29 cellular contexts compared by ENCODE assay signal in the genomic region with DNA sequence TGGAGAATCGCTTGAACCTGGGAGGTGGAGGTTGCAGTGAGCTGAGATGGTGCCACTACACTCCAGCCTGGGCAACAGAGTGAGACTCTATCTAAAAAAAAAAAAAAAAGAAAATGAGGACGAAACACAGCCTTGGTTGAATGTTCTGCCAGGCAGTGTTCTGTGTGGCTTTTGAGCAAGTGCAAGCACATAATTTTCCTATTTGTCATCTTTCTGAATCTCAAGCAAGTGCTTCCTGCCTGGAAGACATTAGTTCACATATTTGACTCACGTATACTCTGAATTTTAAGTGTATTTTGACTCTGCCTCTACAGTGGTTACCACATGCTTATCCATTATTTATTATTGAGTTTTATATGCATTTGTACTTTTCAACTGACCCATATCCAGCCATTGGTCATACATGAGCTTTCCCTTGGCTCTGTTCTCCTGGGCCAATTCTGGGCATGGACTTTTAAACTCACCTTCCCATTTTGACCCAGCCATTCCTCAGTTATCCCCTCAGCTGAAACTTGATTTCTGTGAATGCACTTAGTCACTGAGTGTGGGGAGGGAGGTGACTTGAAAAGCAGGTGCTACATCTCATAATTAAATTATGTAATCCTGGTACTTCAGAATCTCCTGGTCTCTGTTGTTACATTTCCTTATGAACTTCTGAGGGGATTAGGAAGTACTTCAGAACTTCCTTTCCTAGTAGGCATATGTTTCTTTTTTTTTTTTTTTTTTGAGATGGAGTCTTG. TPM values are rescaled to one million over a fixed set of nuclear protein-coding genes. Genes with fewer than 3 reads are reported as not detected.
DNase-seq lines count a peak whose midpoint lies in the region; ATAC-seq lines count a peak whose summit lies in the region.
"Had no signal": no experiment of that assay in that cellular context is flagged by ENCODE, and none has a peak within 500 bp of the region (broad histone marks: within the 10 kb centered on the region; RNA-seq: fewer than 3 reads in every experiment).

No MANE protein-coding gene starts in this region.

- peaks cover 14% of the 10 kb centered on the region for H3K27me3 Mint-ChIP-seq in T-helper 2 cell treated with Interferon-gamma antibody and Interleukin-4, amounts not matched to agents 5 μg/mL and 100 μg/mL, for 36 hours (ENCODE audit: low read depth)
- peaks cover 22% of the 10 kb centered on the region for H3K27me3 Mint-ChIP-seq in activated CD8-positive, alpha-beta memory T cell treated with anti-CD3 and anti-CD28 coated beads, Interleukin-2, amount 10 ng/mL, durations not matched to agents 7 days and 5 days

- H3K4me1 Mint-ChIP-seq in T-helper 2 cell treated with Interferon-gamma antibody and Interleukin-4, amounts not matched to agents 5 μg/mL and 100 μg/mL, for 36 hours (ENCODE audit: low read depth), result no peaks in the 10 kb centered on the region
- no peaks in the 10 kb centered on the region for H3K4me1 Mint-ChIP-seq in activated CD8-positive, alpha-beta memory T cell treated with anti-CD3 and anti-CD28 coated beads, Interleukin-2, amount 10 ng/mL, durations not matched to agents 7 days and 5 days
- H3K4me1 Mint-ChIP-seq: activated naive CD8-positive, alpha-beta T cell treated with anti-CD3 and anti-CD28 coated beads, Interleukin-2, amount 50 U/mL, for 24 hours; CD4-positive, CD25-positive, alpha-beta regulatory T cell; naive thymus-derived CD4-positive, alpha-beta T cell; stimulated activated naive B cell treated with anti-CD40 and anti-IgM and Interleukin-4, amounts not matched to agents 10 μg/mL and 1 μg/mL and 100 μg/mL, for 72 hours; T-helper 17 cell had no signal

- H3K36me3 Mint-ChIP-seq in T-helper 2 cell treated with Interferon-gamma antibody and Interleukin-4, amounts not matched to agents 5 μg/mL and 100 μg/mL, for 36 hours (ENCODE audit: low read depth), result no peaks in the 10 kb centered on the region
- peaks cover 2% of the 10 kb centered on the region for H3K36me3 Mint-ChIP-seq in activated CD8-positive, alpha-beta memory T cell treated with anti-CD3 and anti-CD28 coated beads, Interleukin-2, amount 10 ng/mL, durations not matched to agents 7 days and 5 days
- H3K36me3 Mint-ChIP-seq: CD4-positive, CD25-positive, alpha-beta regulatory T cell; stimulated activated naive B cell treated with anti-CD40 and anti-IgM and Interleukin-4, amounts not matched to agents 10 μg/mL and 1 μg/mL and 100 μg/mL, for 72 hours had no signal

- no peak overlapping the region for H3K27ac Mint-ChIP-seq in T-helper 2 cell treated with Interferon-gamma antibody and Interleukin-4, amounts not matched to agents 5 μg/mL and 100 μg/mL, for 36 hours
- H3K27ac Mint-ChIP-seq in activated CD8-positive, alpha-beta memory T cell treated with anti-CD3 and anti-CD28 coated beads, Interleukin-2, amount 10 ng/mL, durations not matched to agents 7 days and 5 days, result no peak overlapping the region
- H3K27ac Mint-ChIP-seq: activated naive CD8-positive, alpha-beta T cell treated with anti-CD3 and anti-CD28 coated beads, Interleukin-2, amount 50 U/mL, for 24 hours; CD4-positive, CD25-positive, alpha-beta regulatory T cell; naive thymus-derived CD4-positive, alpha-beta T cell; stimulated activated naive B cell treated with anti-CD40 and anti-IgM and Interleukin-4, amounts not matched to agents 10 μg/mL and 1 μg/mL and 100 μg/mL, for 72 hours; T-helper 17 cell had no signal

- DNase-seq in DMS53 (lab: John Stamatoyannopoulos, UW) (peak; percentile 2), DMS53 treated with DMSO at 0.1 percent for 48 hours (lab: John Stamatoyannopoulos, UW; ENCODE audit: unreplicated experiment) (no peak), astrocyte of the hippocampus (ENCODE audit: low read depth, low spot score) (peak; percentile 62), iris pigment epithelial cell (ENCODE audit: low read depth) (peak; percentile 81), A172 (ENCODE audit: low spot score) (no peak)
- DNase-seq in activated CD4-positive, alpha-beta T cell treated with anti-CD3 and anti-CD28 coated beads, Interleukin-2, amount 50 U/mL, for 4 hours, result no peak
- no peak for DNase-seq in T-helper 2 cell treated with Interferon-gamma antibody and Interleukin-4, amounts not matched to agents 5 μg/mL and 100 μg/mL, for 36 hours (ENCODE audit: low spot score)
- no peak for DNase-seq in activated CD8-positive, alpha-beta memory T cell treated with anti-CD3 and anti-CD28 coated beads, Interleukin-2, amount 10 ng/mL, durations not matched to agents 7 days and 5 days
- DNase-seq: activated naive CD8-positive, alpha-beta T cell treated with anti-CD3 and anti-CD28 coated beads, Interleukin-2, amount 50 U/mL, for 24 hours; activated T-cell treated with anti-CD3 and anti-CD28 coated beads, Interleukin-2, amount 50 U/mL, for 4 hours; CD4-positive, CD25-positive, alpha-beta regulatory T cell; colonic mucosa; effector memory CD4-positive, alpha-beta T cell; erythroblast; KG1; naive thymus-derived CD4-positive, alpha-beta T cell; NCI-H1436; NCI-H748 treated with DMSO at 0.1 percent for 48 hours; nucleus accumbens; sigmoid colon; SK-N-SH; stimulated activated CD4-positive, alpha-beta T cell treated with anti-CD3 and anti-CD28 coated beads, Interleukin-15, amount 100 ng/mL, for 24 hours; stimulated activated naive B cell treated with anti-CD40 and anti-IgM and Interleukin-4, amounts not matched to agents 10 μg/mL and 1 μg/mL and 100 μg/mL, for 72 hours; T-helper 17 cell had no signal

- ATAC-seq in activated CD8-positive, alpha-beta memory T cell treated with anti-CD3 and anti-CD28 coated beads, Interleukin-2, amount 10 ng/mL, durations not matched to agents 7 days and 5 days, result no peak
- ATAC-seq: activated naive CD8-positive, alpha-beta T cell treated with anti-CD3 and anti-CD28 coated beads, Interleukin-2, amount 50 U/mL, for 24 hours; activated T-cell treated with anti-CD3 and anti-CD28 coated beads, Interleukin-2, amount 50 U/mL, for 4 hours; naive thymus-derived CD4-positive, alpha-beta T cell; stimulated activated naive B cell treated with anti-CD40 and anti-IgM and Interleukin-4, amounts not matched to agents 10 μg/mL and 1 μg/mL and 100 μg/mL, for 72 hours; T-helper 17 cell had no signal

- H3K9me3 Mint-ChIP-seq in T-helper 2 cell treated with Interferon-gamma antibody and Interleukin-4, amounts not matched to agents 5 μg/mL and 100 μg/mL, for 36 hours, result no peaks in the 10 kb centered on the region
- peaks cover 2% of the 10 kb centered on the region for H3K9me3 Mint-ChIP-seq in activated CD8-positive, alpha-beta memory T cell treated with anti-CD3 and anti-CD28 coated beads, Interleukin-2, amount 10 ng/mL, durations not matched to agents 7 days and 5 days (ENCODE audit: low read depth)

- CTCF ChIA-PET in activated CD8-positive, alpha-beta memory T cell treated with anti-CD3 and anti-CD28 coated beads, Interleukin-2, amount 10 ng/mL, durations not matched to agents 7 days and 5 days (lab: Charles Lee), result no interaction called here

- H3K4me3 Mint-ChIP-seq in T-helper 2 cell treated with Interferon-gamma antibody and Interleukin-4, amounts not matched to agents 5 μg/mL and 100 μg/mL, for 36 hours, result no peak overlapping the region
- H3K4me3 Mint-ChIP-seq in activated CD8-positive, alpha-beta memory T cell treated with anti-CD3 and anti-CD28 coated beads, Interleukin-2, amount 10 ng/mL, durations not matched to agents 7 days and 5 days, result no peak overlapping the region
- H3K4me3 Mint-ChIP-seq: activated naive CD8-positive, alpha-beta T cell treated with anti-CD3 and anti-CD28 coated beads, Interleukin-2, amount 50 U/mL, for 24 hours; activated T-cell treated with anti-CD3 and anti-CD28 coated beads, Interleukin-2, amount 50 U/mL, for 4 hours; CD4-positive, CD25-positive, alpha-beta regulatory T cell; naive thymus-derived CD4-positive, alpha-beta T cell; stimulated activated naive B cell treated with anti-CD40 and anti-IgM and Interleukin-4, amounts not matched to agents 10 μg/mL and 1 μg/mL and 100 μg/mL, for 72 hours; T-helper 17 cell had no signal

RNA-seq across cellular contexts. Expression of a gene that starts 8.1 kb away (rescaled TPM):
- not detected in 2 replicates for total RNA-seq in A172 (2014; rRNA removed; shearing (Covaris generic))
- total RNA-seq in activated CD8-positive, alpha-beta memory T cell treated with anti-CD3 and anti-CD28 coated beads, Interleukin-2, amount 10 ng/mL, durations not matched to agents 7 days and 5 days, result not detected
- total RNA-seq: activated CD8-positive, alpha-beta memory T cell treated with anti-CD3 and anti-CD28 coated beads for 36 hours; activated T-cell treated with anti-CD3 and anti-CD28 coated beads, Interleukin-2, amount 50 U/mL, for 4 hours; CD4-positive, CD25-positive, alpha-beta regulatory T cell; colonic mucosa; frontal cortex; hepatocyte; naive thymus-derived CD4-positive, alpha-beta T cell; prostate gland; sigmoid colon; T-helper 17 cell; ureter had no signal

RNA-seq across cellular contexts. Expression of a gene that starts 27.0 kb away (rescaled TPM):
- total RNA-seq in A172 (2014; rRNA removed; shearing (Covaris generic)), result not detected in 2 replicates
- total RNA-seq in activated CD8-positive, alpha-beta memory T cell treated with anti-CD3 and anti-CD28 coated beads, Interleukin-2, amount 10 ng/mL, durations not matched to agents 7 days and 5 days, result not detected
- total RNA-seq: activated CD8-positive, alpha-beta memory T cell treated with anti-CD3 and anti-CD28 coated beads for 36 hours; activated T-cell treated with anti-CD3 and anti-CD28 coated beads, Interleukin-2, amount 50 U/mL, for 4 hours; CD4-positive, CD25-positive, alpha-beta regulatory T cell; colonic mucosa; frontal cortex; hepatocyte; naive thymus-derived CD4-positive, alpha-beta T cell; prostate gland; sigmoid colon; T-helper 17 cell; ureter had no signal

RNA-seq across cellular contexts. Expression of a gene that starts 46.8 kb away (rescaled TPM):
- not detected in 2 replicates for total RNA-seq in A172 (2014; rRNA removed; shearing (Covaris generic))
- not detected for total RNA-seq in activated CD8-positive, alpha-beta memory T cell treated with anti-CD3 and anti-CD28 coated beads, Interleukin-2, amount 10 ng/mL, durations not matched to agents 7 days and 5 days
- total RNA-seq: activated CD8-positive, alpha-beta memory T cell treated with anti-CD3 and anti-CD28 coated beads for 36 hours; activated T-cell treated with anti-CD3 and anti-CD28 coated beads, Interleukin-2, amount 50 U/mL, for 4 hours; CD4-positive, CD25-positive, alpha-beta regulatory T cell; colonic mucosa; frontal cortex; hepatocyte; naive thymus-derived CD4-positive, alpha-beta T cell; prostate gland; sigmoid colon; T-helper 17 cell; ureter had no signal

RNA-seq across cellular contexts. Expression of a gene that starts 47.0 kb away (rescaled TPM):
- not detected in 2 replicates for total RNA-seq in A172 (2014; rRNA removed; shearing (Covaris generic))
- total RNA-seq in activated CD8-positive, alpha-beta memory T cell treated with anti-CD3 and anti-CD28 coated beads, Interleukin-2, amount 10 ng/mL, durations not matched to agents 7 days and 5 days, result not detected
- total RNA-seq: activated CD8-positive, alpha-beta memory T cell treated with anti-CD3 and anti-CD28 coated beads for 36 hours; activated T-cell treated with anti-CD3 and anti-CD28 coated beads, Interleukin-2, amount 50 U/mL, for 4 hours; CD4-positive, CD25-positive, alpha-beta regulatory T cell; frontal cortex; prostate gland; sigmoid colon; ureter had no signal

Comparison
In these comparisons a context has a peak if more than half of its experiments do, and no peak if none do; other contexts are left out.
1. DNase-seq: peak in DMS53 (single experiment), astrocyte of the hippocampus (single experiment) and iris pigment epithelial cell (single experiment); none in DMS53 treated with DMSO at 0.1 percent for 48 hours (single experiment), A172 (single experiment), activated CD4-positive, alpha-beta T cell treated with anti-CD3 and anti-CD28 coated beads, Interleukin-2, amount 50 U/mL, for 4 hours (0 of 2), T-helper 2 cell treated with Interferon-gamma antibody and Interleukin-4, amounts not matched to agents 5 μg/mL and 100 μg/mL, for 36 hours (single experiment) and activated CD8-positive, alpha-beta memory T cell treated with anti-CD3 and anti-CD28 coated beads, Interleukin-2, amount 10 ng/mL, durations not matched to agents 7 days and 5 days (single experiment).